ENCODE assay signal across 22 cellular contexts in the genomic region with DNA sequence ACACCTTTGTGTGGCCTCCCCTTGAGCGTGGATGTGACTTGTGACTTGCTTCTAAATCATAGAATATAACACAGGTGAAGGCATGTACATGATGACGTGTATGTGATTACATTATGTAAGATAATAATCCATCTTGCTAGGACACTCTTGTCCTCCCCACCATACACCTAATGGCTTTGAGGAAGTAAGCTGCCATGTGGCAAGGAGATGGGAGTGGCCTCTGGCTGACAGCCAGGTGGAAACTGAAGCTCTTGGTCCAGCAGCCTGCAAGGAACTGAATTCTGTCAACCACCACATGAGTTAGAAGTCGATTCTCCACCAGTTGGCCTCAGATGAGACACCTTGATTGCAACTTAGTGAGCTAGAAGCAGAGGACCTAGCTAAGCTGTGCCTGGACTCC.
DNase-seq lines count a peak whose midpoint lies in the region; ATAC-seq and TF ChIP-seq lines count a peak whose summit lies in the region.
"Had no signal": no experiment of that assay in that cellular context is flagged by ENCODE, and none has a peak within 500 bp of the region (broad histone marks: within the 10 kb centered on the region; RNA-seq: fewer than 3 reads in every experiment).

No MANE protein-coding gene starts in this region.

- peak; percentile 28 for DNase-seq in activated CD8-positive, alpha-beta memory T cell treated with anti-CD3 and anti-CD28 coated beads, Interleukin-2, amount 50 U/mL, for 48 hours
- no peak for DNase-seq in activated CD8-positive, alpha-beta memory T cell treated with anti-CD3 and anti-CD28 coated beads, Interleukin-2, amount 10 ng/mL, durations not matched to agents 7 days and 5 days
- DNase-seq in Peyer's patch = peak in 2 of 3 donors; percentile 76 to 77
- peak; percentile 80 to 88 for DNase-seq in left colon
- DNase-seq in NCI-H1417 (lab: John Stamatoyannopoulos, UW) = no peak
- DNase-seq in glutamatergic neuron = no peak
- no peak for DNase-seq in activated T-cell treated with anti-CD3 and anti-CD28 coated beads, Interleukin-2, amount 50 U/mL, for 1 hour
- DNase-seq: activated CD4-positive, CD25-positive, alpha-beta regulatory T cell treated with anti-CD3 and anti-CD28 coated beads, Interleukin-2, amount 50 U/mL, for 72 hours; activated naive CD8-positive, alpha-beta T cell treated with anti-CD3 and anti-CD28 coated beads for 36 hours; CD4-positive, CD25-positive, alpha-beta regulatory T cell; DMS79; endodermal cell; left ventricle myocardium superior; NCI-H1436 treated with DMSO at 0.1 percent for 48 hours; NCI-H345; SHP77 treated with DMSO at 0.1 percent for 48 hours; stimulated activated CD4-positive, alpha-beta T cell treated with anti-CD3 and anti-CD28 coated beads, Interleukin-12 subunit alpha, Interleukin-12 subunit beta, amount 100 ng/mL, for 4 hours; stimulated activated CD8-positive, alpha-beta memory T cell treated with anti-CD3 and anti-CD28 coated beads, Interleukin-4, amount 100 ng/mL, for 48 hours had no signal

- no peaks in the 10 kb centered on the region for H3K4me1 Mint-ChIP-seq in activated CD8-positive, alpha-beta memory T cell treated with anti-CD3 and anti-CD28 coated beads, Interleukin-2, amount 10 ng/mL, durations not matched to agents 7 days and 5 days
- H3K4me1 Mint-ChIP-seq in glutamatergic neuron (ENCODE audit: low read depth, unreplicated experiment) = no peaks in the 10 kb centered on the region
- H3K4me1 Mint-ChIP-seq: activated naive CD8-positive, alpha-beta T cell treated with anti-CD3 and anti-CD28 coated beads for 36 hours; activated T-helper 17 cell treated with anti-CD3 and anti-CD28 coated beads, Interleukin-2, amount 50 U/mL, for 72 hours; CD4-positive, CD25-positive, alpha-beta regulatory T cell; endodermal cell had no signal

- H3K4me3 ChIP-seq in Peyer's patch = no peak overlapping the region
- H3K4me3 ChIP-seq: suprapubic skin had no signal

- H3K27me3 ChIP-seq in Peyer's patch = no peaks in the 10 kb centered on the region
- H3K27me3 ChIP-seq: neutrophil, suprapubic skin had no signal

- peaks cover 0 to 9% (median 0%) of the 10 kb centered on the region in 4 donors for H3K9me3 ChIP-seq in Peyer's patch
- H3K9me3 ChIP-seq: neutrophil had no signal

- no peaks in the 10 kb centered on the region for H3K4me1 ChIP-seq in Peyer's patch
- H3K4me1 ChIP-seq: suprapubic skin had no signal

- ATAC-seq in activated CD8-positive, alpha-beta memory T cell treated with anti-CD3 and anti-CD28 coated beads, Interleukin-2, amount 10 ng/mL, durations not matched to agents 7 days and 5 days = no peak
- ATAC-seq in left colon (peak; percentile 100), GM19455 (IDR thresholded peaks at IDR 0.05; ENCODE audit: unreplicated experiment) (no peak)
- ATAC-seq: activated T-helper 17 cell treated with anti-CD3 and anti-CD28 coated beads, Interleukin-2, amount 50 U/mL, for 72 hours; left ventricle myocardium superior had no signal

- intact Hi-C loops in left colon (cut with DNase I, micrococcal nuclease) = no loop called here

- H3K36me3 Mint-ChIP-seq in activated CD8-positive, alpha-beta memory T cell treated with anti-CD3 and anti-CD28 coated beads, Interleukin-2, amount 10 ng/mL, durations not matched to agents 7 days and 5 days = peaks cover 2% of the 10 kb centered on the region
- H3K36me3 Mint-ChIP-seq in glutamatergic neuron (ENCODE audit: unreplicated experiment) = peaks cover 22% of the 10 kb centered on the region
- H3K36me3 Mint-ChIP-seq: CD4-positive, CD25-positive, alpha-beta regulatory T cell had no signal

- H3K9me3 Mint-ChIP-seq in activated CD8-positive, alpha-beta memory T cell treated with anti-CD3 and anti-CD28 coated beads, Interleukin-2, amount 10 ng/mL, durations not matched to agents 7 days and 5 days (ENCODE audit: low read depth) = peaks cover 7% of the 10 kb centered on the region
- peaks cover 4% of the 10 kb centered on the region for H3K9me3 Mint-ChIP-seq in glutamatergic neuron (ENCODE audit: unreplicated experiment)
- H3K9me3 Mint-ChIP-seq: activated T-helper 17 cell treated with anti-CD3 and anti-CD28 coated beads, Interleukin-2, amount 50 U/mL, for 72 hours had no signal

- CTCF ChIA-PET in activated CD8-positive, alpha-beta memory T cell treated with anti-CD3 and anti-CD28 coated beads, Interleukin-2, amount 10 ng/mL, durations not matched to agents 7 days and 5 days (lab: Charles Lee) = no interaction called here

- TF ChIP-seq POLR2A in Peyer's patch (IDR thresholded peaks at IDR 0.05) = no peak

- H3K36me3 ChIP-seq in Peyer's patch = no peaks in the 10 kb centered on the region
- H3K36me3 ChIP-seq: neutrophil, suprapubic skin had no signal

- H3K4me3 Mint-ChIP-seq in activated CD8-positive, alpha-beta memory T cell treated with anti-CD3 and anti-CD28 coated beads, Interleukin-2, amount 10 ng/mL, durations not matched to agents 7 days and 5 days = no peak overlapping the region
- no peak overlapping the region for H3K4me3 Mint-ChIP-seq in glutamatergic neuron (ENCODE audit: unreplicated experiment)
- H3K4me3 Mint-ChIP-seq: activated naive CD8-positive, alpha-beta T cell treated with anti-CD3 and anti-CD28 coated beads for 36 hours; activated T-helper 17 cell treated with anti-CD3 and anti-CD28 coated beads, Interleukin-2, amount 50 U/mL, for 72 hours; CD4-positive, CD25-positive, alpha-beta regulatory T cell; endodermal cell had no signal

- no peak overlapping the region for H3K27ac ChIP-seq in Peyer's patch
- H3K27ac ChIP-seq: neutrophil, suprapubic skin had no signal

- H3K27ac Mint-ChIP-seq in activated CD8-positive, alpha-beta memory T cell treated with anti-CD3 and anti-CD28 coated beads, Interleukin-2, amount 10 ng/mL, durations not matched to agents 7 days and 5 days = no peak overlapping the region
- H3K27ac Mint-ChIP-seq in glutamatergic neuron (ENCODE audit: unreplicated experiment) = no peak overlapping the region
- H3K27ac Mint-ChIP-seq: activated naive CD8-positive, alpha-beta T cell treated with anti-CD3 and anti-CD28 coated beads for 36 hours; activated T-helper 17 cell treated with anti-CD3 and anti-CD28 coated beads, Interleukin-2, amount 50 U/mL, for 72 hours; CD4-positive, CD25-positive, alpha-beta regulatory T cell; endodermal cell had no signal

- no peak for TF ChIP-seq CTCF in Peyer's patch (IDR thresholded peaks at IDR 0.05)
- no peak for TF ChIP-seq CTCF in glutamatergic neuron (IDR thresholded peaks at IDR 0.05; ENCODE audit: partially characterized antibody, unreplicated experiment)

- H3K27me3 Mint-ChIP-seq in activated CD8-positive, alpha-beta memory T cell treated with anti-CD3 and anti-CD28 coated beads, Interleukin-2, amount 10 ng/mL, durations not matched to agents 7 days and 5 days = peaks cover 22% of the 10 kb centered on the region
- H3K27me3 Mint-ChIP-seq in glutamatergic neuron (ENCODE audit: unreplicated experiment) = no peaks in the 10 kb centered on the region

Comparison
In these comparisons a context has a peak if more than half of its experiments do, and no peak if none do; other contexts are left out.
1. DNase-seq: peak in activated CD8-positive, alpha-beta memory T cell treated with anti-CD3 and anti-CD28 coated beads, Interleukin-2, amount 50 U/mL, for 48 hours (single experiment), Peyer's patch (2 of 3) and left colon (2 of 2); none in activated CD8-positive, alpha-beta memory T cell treated with anti-CD3 and anti-CD28 coated beads, Interleukin-2, amount 10 ng/mL, durations not matched to agents 7 days and 5 days (single experiment), NCI-H1417 (0 of 3), glutamatergic neuron (single experiment) and activated T-cell treated with anti-CD3 and anti-CD28 coated beads, Interleukin-2, amount 50 U/mL, for 1 hour (single experiment).